ENCODE assay signal across 10 cellular contexts in genomic region chr2:30979822-30980245, GRCh38.
A peak's percentile ranks its signal among the peaks of the same experiment; 100 is the strongest.
DNase-seq lines count a peak whose midpoint lies in the region; ATAC-seq, FAIRE-seq and TF ChIP-seq lines count a peak whose summit lies in the region.
"Had no signal": no experiment of that assay in that cellular context is flagged by ENCODE, and none has a peak within 500 bp of the region (broad histone marks: within the 10 kb centered on the region; RNA-seq: fewer than 3 reads in every experiment).

No MANE protein-coding gene starts in this region.

- 85% methylated on average over 6 of the region's 6 CpGs; no CpG with 5 or more reads in 1 of the 2 experiments for WGBS in H1 (ENCODE audit: extremely low coverage in 1 of 2, insufficient coverage in 1 of 2, insufficient read length in 1 of 2, insufficient replicate concordance in 2 of 2, low coverage in 1 of 2, low lambda C conversion rate in 2 of 2, missing lambda C conversion rate in 1 of 2), 2 experiments

- H2BK20ac ChIP-seq in H1 (ENCODE audit: low read length): no peak overlapping the region

- no peak overlapping the region for H2AFZ ChIP-seq in H1 (ENCODE audit: low read length)

- in situ Hi-C loops in Caki2 (cut with HindIII; ENCODE audit: low pct_unique_long_range_greater_than_20kb, low sequenced_read_pairs): no loop called here

- peaks cover 55% of the 10 kb centered on the region for H3K4me1 Mint-ChIP-seq in nephron
- H3K4me1 Mint-ChIP-seq in activated T-cell treated with anti-CD3 and anti-CD28 coated beads, Interleukin-2, amount 50 U/mL, for 24 hours (ENCODE audit: low read depth): peaks cover 2% of the 10 kb centered on the region
- H3K4me1 Mint-ChIP-seq: IgD-negative memory B cell had no signal

- H3K4me1 ChIP-seq in H1 (replicated peaks in 1 of 4; ENCODE audit: control insufficient read depth in 3 of 4, insufficient read depth in 4 of 4, low read length in 3 of 4): no peaks in the 10 kb centered on the region; a peak in 1 of 7 replicates

- TF ChIP-seq EP300 in H1 (IDR thresholded peaks at IDR 0.05; ENCODE audit: borderline replicate concordance in 1 of 2, low read depth in 2 of 2, low read length in 2 of 2): no peak

- H2AK5ac ChIP-seq in H1 (ENCODE audit: low read depth, low read length): no peak overlapping the region

- H4K20me1 ChIP-seq in H1 (replicated peaks in 1 of 2; ENCODE audit: control insufficient read depth in 1 of 2, insufficient read depth in 2 of 2, low read length in 2 of 2): no peaks in the 10 kb centered on the region

- H3K27me3 ChIP-seq in MG63 (no peaks in the 10 kb centered on the region), H1 (replicated peaks in 1 of 4; ENCODE audit: control insufficient read depth in 3 of 4, extremely low read depth in 1 of 4, insufficient read depth in 3 of 4, low read length in 3 of 4) (no peaks in the 10 kb centered on the region)

- H3K18ac ChIP-seq in H1 (ENCODE audit: extremely low read depth, low read length): no peak overlapping the region

- POLR2A ChIA-PET in H1 (lab: Charles Lee; ENCODE audit: partially characterized antibody): no interaction called here

- H3K9me3 ChIP-seq in MG63 (no peaks in the 10 kb centered on the region), H1 (ENCODE audit: insufficient read depth in 2 of 2, low read depth in 1 of 2, low read length in 1 of 2) (peaks cover 5 to 8% of the 10 kb centered on the region in 2 experiments; a peak in 3 of 4 replicates)

- H2BK15ac ChIP-seq in H1 (ENCODE audit: low read length): no peak overlapping the region

- H2BK12ac ChIP-seq in H1 (ENCODE audit: low read depth, low read length): no peak overlapping the region

- DNase-seq in Caki2 (ENCODE audit: low read depth) (peak; percentile 81), MG63 (peak; percentile 93), H1 (ENCODE audit: low read depth in 1 of 2, low spot score in 2 of 2) (no peak), GM19240 (ENCODE audit: insufficient read length, low spot score) (no peak), left lobe of liver (ENCODE audit: low spot score) (no peak), NCI-H2081 (lab: John Stamatoyannopoulos, UW) (no peak)
- DNase-seq in activated T-cell treated with anti-CD3 and anti-CD28 coated beads, Interleukin-2, amount 50 U/mL, for 24 hours: no peak

- no peak overlapping the region for H4K5ac ChIP-seq in H1 (ENCODE audit: insufficient read length, low read depth, low read length)

- TF ChIP-seq CTCF in H1 (IDR thresholded peaks at IDR 0.05; ENCODE audit: control extremely low read depth in 1 of 3, insufficient read depth in 1 of 3, low read depth in 1 of 3, low read length in 3 of 3): peak in 2 of 3 experiments; percentile 17 to 72; a peak in 3 of 4 replicates
- peak in 1 of 3 experiments; percentile 24 for TF ChIP-seq CTCF in nephron (IDR thresholded peaks at IDR 0.05; ENCODE audit: unreplicated experiment in 3 of 3)

- peak in 1 of 2 experiments; percentile 29; a peak in 1 of 4 replicates for TF ChIP-seq RAD21 in H1 (IDR thresholded peaks at IDR 0.05 in 1 of 2, conservative IDR thresholded peaks at IDR 0.05 in 1 of 2; ENCODE audit: low read depth in 2 of 2, low read length in 2 of 2)

- H3K27ac Mint-ChIP-seq in nephron: peak overlapping the region in 2 of 3 experiments; percentile 7 to 23
- H3K27ac Mint-ChIP-seq in activated T-cell treated with anti-CD3 and anti-CD28 coated beads, Interleukin-2, amount 50 U/mL, for 24 hours: no peak overlapping the region
- H3K27ac Mint-ChIP-seq: activated T-helper 2 cell treated with anti-CD3 and anti-CD28 coated beads, Interferon-gamma antibody, Interleukin-2, Interleukin-4, amounts not matched to agents 10 μg/mL and 5 μg/mL and 100 μg/mL, durations not matched to agents 14 hours and 24 hours and 36 hours; IgD-negative memory B cell had no signal

- no peaks in the 10 kb centered on the region for H3K79me2 ChIP-seq in H1 (ENCODE audit: control insufficient read depth in 1 of 2, insufficient read depth in 2 of 2, low read length in 2 of 2)

- no peak for ATAC-seq in left lobe of liver

- H3K36me3 Mint-ChIP-seq in nephron (ENCODE audit: low read depth): no peaks in the 10 kb centered on the region
- H3K36me3 Mint-ChIP-seq in activated T-cell treated with anti-CD3 and anti-CD28 coated beads, Interleukin-2, amount 50 U/mL, for 24 hours (ENCODE audit: low read depth): no peaks in the 10 kb centered on the region
- H3K36me3 Mint-ChIP-seq: IgD-negative memory B cell had no signal

- H3K4me3 ChIP-seq in MG63: no peak overlapping the region
- no peak overlapping the region for H3K4me3 ChIP-seq in H1 (ENCODE audit: extremely low read depth in 1 of 4, insufficient read depth in 2 of 4, low read depth in 3 of 4, low read length in 4 of 4)

- H2BK120ac ChIP-seq in H1 (replicated peaks; ENCODE audit: low read depth, low read length): no peak overlapping the region

- H3K4ac ChIP-seq in H1 (replicated peaks; ENCODE audit: insufficient read length, low read depth, low read length): no peak overlapping the region

- H3K56ac ChIP-seq in H1 (replicated peaks; ENCODE audit: insufficient read length, low read depth, low read length): no peak overlapping the region

- H3K23me2 ChIP-seq in H1 (ENCODE audit: low read depth, low read length): no peaks in the 10 kb centered on the region; the same call in 1 of the 2 replicates

- H3K79me1 ChIP-seq in H1 (ENCODE audit: low read depth, low read length): no peaks in the 10 kb centered on the region; the same call in none of the 2 replicates

- H3K4me3 Mint-ChIP-seq in nephron: no peak overlapping the region
- no peak overlapping the region for H3K4me3 Mint-ChIP-seq in activated T-cell treated with anti-CD3 and anti-CD28 coated beads, Interleukin-2, amount 50 U/mL, for 24 hours
- H3K4me3 Mint-ChIP-seq: IgD-negative memory B cell had no signal

- H4K91ac ChIP-seq in H1 (replicated peaks; ENCODE audit: insufficient read length, low read length): no peak overlapping the region

- FAIRE-seq in H1 (lab: Jason Lieb, UNC): no peak

- H3K36me3 ChIP-seq in MG63 (no peaks in the 10 kb centered on the region), H1 (ENCODE audit: control insufficient read depth in 2 of 4, insufficient read depth in 4 of 4, low read length in 3 of 4) (no peaks in the 10 kb centered on the region)

- no peak overlapping the region for H2BK5ac ChIP-seq in H1 (ENCODE audit: low read depth, low read length)

- H3K27ac ChIP-seq in H1 (ENCODE audit: low read depth, low read length): no peak overlapping the region

- no peak for TF ChIP-seq POLR2A in H1 (IDR thresholded peaks at IDR 0.05; ENCODE audit: control extremely low read depth in 1 of 2, low read depth in 2 of 2, low read length in 2 of 2)

- peaks cover 25% of the 10 kb centered on the region for H3K27me3 Mint-ChIP-seq in nephron (ENCODE audit: low read depth)
- peaks cover 8% of the 10 kb centered on the region for H3K27me3 Mint-ChIP-seq in activated T-cell treated with anti-CD3 and anti-CD28 coated beads, Interleukin-2, amount 50 U/mL, for 24 hours
- H3K27me3 Mint-ChIP-seq: IgD-negative memory B cell had no signal

- H3K14ac ChIP-seq in H1 (ENCODE audit: insufficient read length): no peak overlapping the region

- H3K9me3 Mint-ChIP-seq in nephron: no peaks in the 10 kb centered on the region
- H3K9me3 Mint-ChIP-seq in activated T-cell treated with anti-CD3 and anti-CD28 coated beads, Interleukin-2, amount 50 U/mL, for 24 hours: no peaks in the 10 kb centered on the region
- H3K9me3 Mint-ChIP-seq: activated T-helper 2 cell treated with anti-CD3 and anti-CD28 coated beads, Interferon-gamma antibody, Interleukin-2, Interleukin-4, amounts not matched to agents 10 μg/mL and 5 μg/mL and 100 μg/mL, durations not matched to agents 14 hours and 24 hours and 36 hours; IgD-negative memory B cell had no signal

- no peak overlapping the region for H3K9ac ChIP-seq in H1 (replicated peaks in 1 of 4; ENCODE audit: extremely low read depth in 1 of 4, low read depth in 3 of 4, low read length in 3 of 4)

- CTCF ChIA-PET in H1 (lab: Charles Lee; ENCODE audit: partially characterized antibody): interaction anchor here (0.6 to 5.4 kb wide), 19 partner anchors 10 to 1281 kb away, joined by 3 to 34 read pairs (median 4); no protein-coding TSS in a partner anchor

- no peak overlapping the region for H4K8ac ChIP-seq in H1 (ENCODE audit: extremely low read depth, insufficient read depth, low read length)

- H3K23ac ChIP-seq in H1 (ENCODE audit: insufficient read length): no peak overlapping the region

- no peak overlapping the region for H3K4me2 ChIP-seq in H1 (ENCODE audit: insufficient read depth in 1 of 2, low read depth in 2 of 2, low read length in 2 of 2)

TF ChIP-seq in H1, 55 proteins besides CTCF, POLR2A, EP300 and RAD21:
- no peak for TF ChIP-seq NANOG (IDR thresholded peaks at IDR 0.05; ENCODE audit: insufficient read depth, low read depth, low read length, poor library complexity, severe bottlenecking)
- TF ChIP-seq E2F6 (IDR thresholded peaks at IDR 0.05): peak; percentile 57; the same call in 1 of the 2 replicates
- TF ChIP-seq SAP30 (IDR thresholded peaks at IDR 0.05; ENCODE audit: insufficient read depth, insufficient replicate concordance, low read length): no peak

Comparison
In these comparisons a context has a peak if more than half of its experiments do, and no peak if none do; other contexts are left out.
1. DNase-seq: peak in Caki2 (single experiment) and MG63 (single experiment); none in H1 (0 of 2), GM19240 (single experiment), left lobe of liver (single experiment), NCI-H2081 (0 of 2) and activated T-cell treated with anti-CD3 and anti-CD28 coated beads, Interleukin-2, amount 50 U/mL, for 24 hours (single experiment).